9 cellular contexts compared by ENCODE assay signal in the genomic region with DNA sequence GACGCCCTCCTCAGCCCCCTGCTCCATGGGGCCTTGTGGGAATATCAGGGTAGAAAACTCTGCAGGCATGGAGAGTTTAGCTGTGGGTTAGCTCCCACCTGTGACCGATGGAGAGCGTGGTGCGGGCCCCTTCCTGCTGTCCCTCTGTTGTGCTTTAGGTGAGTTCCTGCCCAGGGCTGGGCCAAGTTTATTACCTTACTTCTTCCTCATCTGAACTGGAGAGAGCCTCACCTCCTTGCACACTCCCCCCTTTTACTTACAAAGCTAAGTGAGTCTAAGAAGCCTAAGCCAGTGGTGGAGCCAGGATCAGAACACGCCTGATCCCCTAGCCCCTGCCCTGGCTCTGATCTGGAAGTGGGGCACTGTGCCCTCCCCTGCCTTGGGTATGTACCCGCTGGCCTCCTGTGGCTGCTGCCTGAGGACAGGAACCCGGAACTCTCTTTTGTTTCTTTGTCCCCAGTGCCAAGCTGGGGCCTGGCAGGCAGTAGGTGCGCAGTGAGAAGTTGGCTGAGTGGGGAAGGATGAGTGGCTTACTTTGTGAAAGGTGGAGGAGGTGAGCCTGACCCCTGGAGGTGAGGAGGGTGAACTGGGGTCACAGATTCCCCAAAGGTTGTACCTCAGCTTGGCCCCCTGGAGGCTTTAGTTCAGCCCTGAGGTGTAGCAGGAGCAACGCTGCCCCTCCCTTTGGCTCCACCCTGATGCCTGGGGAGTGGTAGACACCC. TPM values are rescaled to one million over a fixed set of nuclear protein-coding genes. Genes with fewer than 3 reads are reported as not detected.
A peak's percentile ranks its signal among the peaks of the same experiment; 100 is the strongest.
DNase-seq lines count a peak whose midpoint lies in the region; ATAC-seq and TF ChIP-seq lines count a peak whose summit lies in the region.
"Had no signal": no experiment of that assay in that cellular context is flagged by ENCODE, and none has a peak within 500 bp of the region (broad histone marks: within the 10 kb centered on the region; RNA-seq: fewer than 3 reads in every experiment).

No MANE protein-coding gene starts in this region.

- no peak for DNase-seq in activated CD8-positive, alpha-beta memory T cell treated with anti-CD3 and anti-CD28 coated beads, Interleukin-2, amount 10 ng/mL, durations not matched to agents 7 days and 5 days
- DNase-seq in activated CD8-positive, alpha-beta memory T cell treated with anti-CD3 and anti-CD28 coated beads for 24 hours = no peak
- DNase-seq in PC-9 = no peak
- DNase-seq in right atrium auricular region (ENCODE audit: low spot score) = no peak
- DNase-seq in substantia nigra (lab: John Stamatoyannopoulos, UW) = no peak
- no peak for DNase-seq in activated T-helper 2 cell treated with anti-CD3 and anti-CD28 coated beads, Interferon-gamma antibody, Interleukin-2, Interleukin-4, amounts not matched to agents 10 μg/mL and 5 μg/mL and 100 μg/mL, durations not matched to agents 14 hours and 24 hours and 36 hours (ENCODE audit: low spot score)
- DNase-seq in NCI-H748 treated with DMSO at 0.1 percent for 48 hours (lab: John Stamatoyannopoulos, UW) = no peak

- H3K36me3 ChIP-seq in PC-9 (ENCODE audit: low read depth) = no peaks in the 10 kb centered on the region
- H3K36me3 ChIP-seq in right atrium auricular region = no peaks in the 10 kb centered on the region

- no peaks in the 10 kb centered on the region for H4K20me1 ChIP-seq in PC-9 (ENCODE audit: insufficient read depth)

- peak; percentile 12 for ATAC-seq in activated CD8-positive, alpha-beta memory T cell treated with anti-CD3 and anti-CD28 coated beads, Interleukin-2, amount 10 ng/mL, durations not matched to agents 7 days and 5 days
- ATAC-seq in GM18907 (IDR thresholded peaks at IDR 0.05; ENCODE audit: unreplicated experiment) = no peak

- H3K4me3 Mint-ChIP-seq in activated CD8-positive, alpha-beta memory T cell treated with anti-CD3 and anti-CD28 coated beads, Interleukin-2, amount 10 ng/mL, durations not matched to agents 7 days and 5 days = no peak overlapping the region
- H3K4me3 Mint-ChIP-seq in activated T-helper 2 cell treated with anti-CD3 and anti-CD28 coated beads, Interferon-gamma antibody, Interleukin-2, Interleukin-4, amounts not matched to agents 10 μg/mL and 5 μg/mL and 100 μg/mL, durations not matched to agents 14 hours and 24 hours and 36 hours (ENCODE audit: low read depth) = no peak overlapping the region
- H3K4me3 Mint-ChIP-seq: IgD-negative memory B cell had no signal

- H3K9me3 Mint-ChIP-seq in activated CD8-positive, alpha-beta memory T cell treated with anti-CD3 and anti-CD28 coated beads, Interleukin-2, amount 10 ng/mL, durations not matched to agents 7 days and 5 days (ENCODE audit: low read depth) = no peaks in the 10 kb centered on the region
- no peaks in the 10 kb centered on the region for H3K9me3 Mint-ChIP-seq in activated T-helper 2 cell treated with anti-CD3 and anti-CD28 coated beads, Interferon-gamma antibody, Interleukin-2, Interleukin-4, amounts not matched to agents 10 μg/mL and 5 μg/mL and 100 μg/mL, durations not matched to agents 14 hours and 24 hours and 36 hours

- no peak overlapping the region for H3K4me2 ChIP-seq in PC-9

- no peaks in the 10 kb centered on the region for H3K4me1 Mint-ChIP-seq in activated CD8-positive, alpha-beta memory T cell treated with anti-CD3 and anti-CD28 coated beads, Interleukin-2, amount 10 ng/mL, durations not matched to agents 7 days and 5 days
- no peaks in the 10 kb centered on the region for H3K4me1 Mint-ChIP-seq in activated T-helper 2 cell treated with anti-CD3 and anti-CD28 coated beads, Interferon-gamma antibody, Interleukin-2, Interleukin-4, amounts not matched to agents 10 μg/mL and 5 μg/mL and 100 μg/mL, durations not matched to agents 14 hours and 24 hours and 36 hours (ENCODE audit: low read depth)
- H3K4me1 Mint-ChIP-seq: IgD-negative memory B cell had no signal

- TF ChIP-seq CTCF in PC-9 (conservative IDR thresholded peaks at IDR 0.05) (peak; percentile 39), right atrium auricular region (IDR thresholded peaks at IDR 0.05) (no peak)

- H3K27me3 Mint-ChIP-seq in activated CD8-positive, alpha-beta memory T cell treated with anti-CD3 and anti-CD28 coated beads, Interleukin-2, amount 10 ng/mL, durations not matched to agents 7 days and 5 days = no peaks in the 10 kb centered on the region
- H3K27me3 Mint-ChIP-seq in activated T-helper 2 cell treated with anti-CD3 and anti-CD28 coated beads, Interferon-gamma antibody, Interleukin-2, Interleukin-4, amounts not matched to agents 10 μg/mL and 5 μg/mL and 100 μg/mL, durations not matched to agents 14 hours and 24 hours and 36 hours (ENCODE audit: low read depth) = no peaks in the 10 kb centered on the region

- no peak overlapping the region for H3K27ac Mint-ChIP-seq in activated CD8-positive, alpha-beta memory T cell treated with anti-CD3 and anti-CD28 coated beads, Interleukin-2, amount 10 ng/mL, durations not matched to agents 7 days and 5 days
- no peak overlapping the region for H3K27ac Mint-ChIP-seq in activated T-helper 2 cell treated with anti-CD3 and anti-CD28 coated beads, Interferon-gamma antibody, Interleukin-2, Interleukin-4, amounts not matched to agents 10 μg/mL and 5 μg/mL and 100 μg/mL, durations not matched to agents 14 hours and 24 hours and 36 hours

- H3K9me3 ChIP-seq in PC-9 (ENCODE audit: insufficient read depth, low read depth) = no peaks in the 10 kb centered on the region
- H3K9me3 ChIP-seq in right atrium auricular region = no peaks in the 10 kb centered on the region

- H3F3A ChIP-seq in PC-9 (ENCODE audit: insufficient read depth, low read depth) = peaks cover 21% of the 10 kb centered on the region

- H3K79me2 ChIP-seq in PC-9 (ENCODE audit: low read depth) = peaks cover 26% of the 10 kb centered on the region

- no peak overlapping the region for H3K4me3 ChIP-seq in PC-9
- no peak overlapping the region for H3K4me3 ChIP-seq in right atrium auricular region

- H3K9me2 ChIP-seq in PC-9 (ENCODE audit: insufficient read depth) = no peaks in the 10 kb centered on the region

- POLR2A ChIA-PET in PC-9 (lab: Charles Lee; ENCODE audit: unreplicated experiment) = interaction anchor here (0.6 kb wide), 1 partner anchor 339 kb away, joined by 4 read pairs; no protein-coding TSS in a partner anchor

- H3K27me3 ChIP-seq in PC-9 (ENCODE audit: insufficient read depth, low read depth) = no peaks in the 10 kb centered on the region
- H3K27me3 ChIP-seq in right atrium auricular region = no peaks in the 10 kb centered on the region

- no peak overlapping the region for H2AFZ ChIP-seq in PC-9

- H3K36me3 Mint-ChIP-seq in activated CD8-positive, alpha-beta memory T cell treated with anti-CD3 and anti-CD28 coated beads, Interleukin-2, amount 10 ng/mL, durations not matched to agents 7 days and 5 days = no peaks in the 10 kb centered on the region
- no peaks in the 10 kb centered on the region for H3K36me3 Mint-ChIP-seq in activated T-helper 2 cell treated with anti-CD3 and anti-CD28 coated beads, Interferon-gamma antibody, Interleukin-2, Interleukin-4, amounts not matched to agents 10 μg/mL and 5 μg/mL and 100 μg/mL, durations not matched to agents 14 hours and 24 hours and 36 hours (ENCODE audit: low read depth)
- H3K36me3 Mint-ChIP-seq: IgD-negative memory B cell had no signal

- H3K4me1 ChIP-seq in PC-9 (replicated peaks; ENCODE audit: insufficient read depth) (peaks cover 24% of the 10 kb centered on the region), right atrium auricular region (peaks cover 0 to 83% of the 10 kb centered on the region in 2 donors)

- BruUV-seq in PC-9 (replicated peaks; lab: Mats Ljungman, UMichigan) = no TSS peak

- CTCF ChIA-PET in activated CD8-positive, alpha-beta memory T cell treated with anti-CD3 and anti-CD28 coated beads, Interleukin-2, amount 10 ng/mL, durations not matched to agents 7 days and 5 days (lab: Charles Lee) = interaction anchor here (1.2 kb wide), 1 partner anchor 24 kb away, joined by 3 read pairs; no protein-coding TSS in a partner anchor
- CTCF ChIA-PET in PC-9 (lab: Charles Lee) = interaction anchor here (0.5 kb wide), 1 partner anchor 7 kb away, joined by 4 read pairs; no protein-coding TSS in a partner anchor

- intact Hi-C loops in PC-9 (cut with micrococcal nuclease; ENCODE audit: unreplicated experiment) = no loop called here
- intact Hi-C loops in activated T-helper 2 cell treated with anti-CD3 and anti-CD28 coated beads, Interferon-gamma antibody, Interleukin-2, Interleukin-4, amounts not matched to agents 10 μg/mL and 5 μg/mL and 100 μg/mL, durations not matched to agents 14 hours and 24 hours and 36 hours (cut with micrococcal nuclease) = no loop called here

- H3K27ac ChIP-seq in PC-9 (no peak overlapping the region), right atrium auricular region (peak overlapping the region; percentile 55 to 96), substantia nigra (ENCODE audit: low read depth, low read length, poor library complexity, severe bottlenecking) (peak overlapping the region; percentile 12)

RNA-seq across cellular contexts. Expression of gene ARHGEF10L, which starts 32.9 kb away (rescaled TPM):
- total RNA-seq in activated CD8-positive, alpha-beta memory T cell treated with anti-CD3 and anti-CD28 coated beads, Interleukin-2, amount 10 ng/mL, durations not matched to agents 7 days and 5 days = not detected
- total RNA-seq in PC-9 (2021) (21.6 and 25.4 TPM in 2 replicates), right atrium auricular region (10 to 100 TPM; 49.3 to 52.2 TPM)
- 0.05 TPM in 1 of 2 replicates, not detected in the other for total RNA-seq in activated T-helper 2 cell treated with anti-CD3 and anti-CD28 coated beads, Interferon-gamma antibody, Interleukin-2, Interleukin-4, amounts not matched to agents 10 μg/mL and 5 μg/mL and 100 μg/mL, durations not matched to agents 14 hours and 24 hours and 36 hours

Comparison
In these comparisons a context has a peak if more than half of its experiments do, and no peak if none do; other contexts are left out.
1. RNA of gene ARHGEF10L, which starts 32.9 kb away (total RNA-seq): 49.3 to 52.2 TPM in right atrium auricular region and 21.6 to 25.4 TPM in PC-9; 0.05 TPM in activated T-helper 2 cell treated with anti-CD3 and anti-CD28 coated beads, Interferon-gamma antibody, Interleukin-2, Interleukin-4, amounts not matched to agents 10 μg/mL and 5 μg/mL and 100 μg/mL, durations not matched to agents 14 hours and 24 hours and 36 hours and not detected in activated CD8-positive, alpha-beta memory T cell treated with anti-CD3 and anti-CD28 coated beads, Interleukin-2, amount 10 ng/mL, durations not matched to agents 7 days and 5 days; every median in the first group is over 10 times any median in the second.